Comparison of ENCODE assay signal across 1 cellular context in the genomic region with DNA sequence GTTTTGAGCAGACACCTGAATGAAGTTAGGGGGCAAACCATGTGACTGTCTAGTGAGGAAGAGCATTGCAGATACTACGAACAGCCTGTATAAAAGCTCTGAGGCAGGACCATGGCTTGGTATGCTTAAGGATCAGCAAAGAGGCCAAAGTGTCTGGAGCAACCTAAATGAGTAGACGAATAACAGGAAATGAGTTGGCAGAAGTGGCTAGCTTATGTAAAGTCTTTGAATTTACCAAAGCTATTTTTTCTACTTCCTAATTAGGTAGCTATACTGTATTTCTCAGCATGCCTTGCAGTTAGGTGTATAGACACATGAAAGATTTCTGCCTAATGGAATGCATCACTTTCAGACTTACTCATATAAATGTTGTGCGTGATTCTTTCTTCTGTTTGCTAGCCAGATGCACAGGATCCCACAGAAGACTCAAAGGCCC.
TF ChIP-seq lines count a peak whose summit lies in the region.

No MANE protein-coding gene starts in this region.

TF ChIP-seq in HepG2, 621 proteins besides CTCF, POLR2A, EP300 and RAD21 (continued from another document):
- TF ChIP-seq, protein P1, sequence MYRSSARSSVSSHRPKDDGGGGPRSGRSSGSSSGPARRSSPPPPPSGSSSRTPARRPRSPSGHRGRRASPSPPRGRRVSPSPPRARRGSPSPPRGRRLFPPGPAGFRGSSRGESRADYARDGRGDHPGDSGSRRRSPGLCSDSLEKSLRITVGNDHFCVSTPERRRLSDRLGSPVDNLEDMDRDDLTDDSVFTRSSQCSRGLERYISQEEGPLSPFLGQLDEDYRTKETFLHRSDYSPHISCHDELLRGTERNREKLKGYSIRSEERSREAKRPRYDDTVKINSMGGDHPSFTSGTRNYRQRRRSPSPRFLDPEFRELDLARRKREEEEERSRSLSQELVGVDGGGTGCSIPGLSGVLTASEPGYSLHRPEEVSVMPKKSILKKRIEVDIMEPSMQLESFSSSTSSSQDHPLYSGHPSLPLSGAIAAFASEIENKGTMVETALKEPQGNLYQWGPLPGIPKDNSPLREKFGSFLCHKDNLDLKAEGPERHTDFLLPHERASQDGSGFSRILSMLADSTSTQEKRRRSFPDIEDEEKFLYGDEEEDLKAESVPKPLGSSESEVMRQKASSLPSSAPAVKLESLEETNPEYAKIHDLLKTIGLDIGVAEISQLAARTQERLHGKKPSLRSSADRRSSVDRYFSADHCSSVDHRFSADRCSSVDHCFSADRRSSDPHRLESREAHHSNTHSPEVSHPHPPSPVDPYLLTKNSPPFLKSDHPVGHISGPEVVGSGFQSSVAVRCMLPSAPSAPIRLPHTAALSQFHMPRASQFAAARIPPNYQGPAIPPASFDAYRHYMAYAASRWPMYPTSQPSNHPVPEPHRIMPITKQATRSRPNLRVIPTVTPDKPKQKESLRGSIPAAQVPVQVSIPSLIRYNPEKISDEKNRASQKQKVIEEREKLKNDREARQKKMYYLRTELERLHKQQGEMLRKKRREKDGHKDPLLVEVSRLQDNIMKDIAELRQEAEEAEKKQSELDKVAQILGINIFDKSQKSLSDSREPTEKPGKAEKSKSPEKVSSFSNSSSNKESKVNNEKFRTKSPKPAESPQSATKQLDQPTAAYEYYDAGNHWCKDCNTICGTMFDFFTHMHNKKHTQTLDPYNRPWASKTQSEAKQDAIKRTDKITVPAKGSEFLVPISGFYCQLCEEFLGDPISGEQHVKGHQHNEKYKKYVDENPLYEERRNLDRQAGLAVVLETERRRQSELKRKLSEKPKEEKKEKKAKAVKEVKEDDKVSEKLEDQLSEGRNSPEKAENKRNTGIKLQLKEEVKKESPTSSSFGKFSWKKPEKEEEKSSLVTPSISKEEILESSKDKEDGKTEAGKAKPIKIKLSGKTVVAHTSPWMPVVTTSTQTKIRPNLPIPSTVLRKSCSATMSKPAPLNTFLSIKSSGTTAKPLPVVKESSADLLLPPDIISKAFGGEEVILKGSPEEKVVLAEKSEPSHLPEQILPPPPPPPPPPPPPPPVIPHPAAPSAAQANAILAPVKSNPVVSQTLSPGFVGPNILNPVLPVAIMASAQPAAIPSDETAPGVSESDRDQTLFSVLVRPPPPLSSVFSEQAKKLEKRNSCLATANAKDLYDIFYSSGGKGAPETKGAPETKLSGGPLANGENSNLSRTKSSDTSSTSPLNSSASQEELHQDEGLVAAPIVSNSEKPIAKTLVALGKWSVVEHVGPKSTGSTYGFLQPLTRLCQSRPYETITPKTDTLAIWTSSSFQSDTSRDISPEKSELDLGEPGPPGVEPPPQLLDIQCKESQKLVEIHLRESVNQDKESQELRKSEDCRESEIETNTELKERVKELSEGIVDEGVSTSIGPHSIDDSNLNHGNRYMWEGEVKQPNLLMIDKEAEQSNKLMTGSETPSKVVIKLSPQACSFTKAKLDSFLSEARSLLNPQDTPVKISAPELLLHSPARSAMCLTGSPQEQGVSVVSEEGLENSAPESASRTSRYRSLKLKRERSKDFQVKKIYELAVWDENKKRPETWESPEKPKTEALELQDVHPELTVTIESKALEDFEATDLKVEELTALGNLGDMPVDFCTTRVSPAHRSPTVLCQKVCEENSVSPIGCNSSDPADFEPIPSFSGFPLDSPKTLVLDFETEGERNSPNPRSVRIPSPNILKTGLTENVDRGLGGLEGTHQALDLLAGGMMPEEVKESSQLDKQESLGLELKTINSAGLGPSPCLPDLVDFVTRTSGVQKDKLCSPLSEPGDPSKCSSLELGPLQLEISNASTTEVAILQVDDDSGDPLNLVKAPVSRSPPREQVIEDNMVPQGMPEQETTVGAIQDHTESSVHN (CRISPR knock-in tag; IDR thresholded peaks at IDR 0.05) = no peak
- TF ChIP-seq ZNF264 (CRISPR knock-in tag; IDR thresholded peaks at IDR 0.05) (no peak), ARID2 (CRISPR knock-in tag; IDR thresholded peaks at IDR 0.05; ENCODE audit: borderline replicate concordance) (no peak), EHMT2 (IDR thresholded peaks at IDR 0.05; ENCODE audit: borderline replicate concordance, low read depth, low read length) (no peak), TBL1XR1 (IDR thresholded peaks at IDR 0.05; ENCODE audit: borderline replicate concordance, low read length, partially characterized antibody) (no peak), KDM5A (IDR thresholded peaks at IDR 0.05; ENCODE audit: borderline replicate concordance, low read length) (no peak), ZFX (CRISPR knock-in tag; IDR thresholded peaks at IDR 0.05; ENCODE audit: low read depth) (no peak), ZNF253 (CRISPR knock-in tag; IDR thresholded peaks at IDR 0.05; ENCODE audit: borderline replicate concordance) (no peak)
- TF ChIP-seq, protein P2, sequence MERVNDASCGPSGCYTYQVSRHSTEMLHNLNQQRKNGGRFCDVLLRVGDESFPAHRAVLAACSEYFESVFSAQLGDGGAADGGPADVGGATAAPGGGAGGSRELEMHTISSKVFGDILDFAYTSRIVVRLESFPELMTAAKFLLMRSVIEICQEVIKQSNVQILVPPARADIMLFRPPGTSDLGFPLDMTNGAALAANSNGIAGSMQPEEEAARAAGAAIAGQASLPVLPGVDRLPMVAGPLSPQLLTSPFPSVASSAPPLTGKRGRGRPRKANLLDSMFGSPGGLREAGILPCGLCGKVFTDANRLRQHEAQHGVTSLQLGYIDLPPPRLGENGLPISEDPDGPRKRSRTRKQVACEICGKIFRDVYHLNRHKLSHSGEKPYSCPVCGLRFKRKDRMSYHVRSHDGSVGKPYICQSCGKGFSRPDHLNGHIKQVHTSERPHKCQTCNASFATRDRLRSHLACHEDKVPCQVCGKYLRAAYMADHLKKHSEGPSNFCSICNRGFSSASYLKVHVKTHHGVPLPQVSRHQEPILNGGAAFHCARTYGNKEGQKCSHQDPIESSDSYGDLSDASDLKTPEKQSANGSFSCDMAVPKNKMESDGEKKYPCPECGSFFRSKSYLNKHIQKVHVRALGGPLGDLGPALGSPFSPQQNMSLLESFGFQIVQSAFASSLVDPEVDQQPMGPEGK (CRISPR knock-in tag; IDR thresholded peaks at IDR 0.05) = no peak
